ENCODE assay signal across 30 cellular contexts in the genomic region with DNA sequence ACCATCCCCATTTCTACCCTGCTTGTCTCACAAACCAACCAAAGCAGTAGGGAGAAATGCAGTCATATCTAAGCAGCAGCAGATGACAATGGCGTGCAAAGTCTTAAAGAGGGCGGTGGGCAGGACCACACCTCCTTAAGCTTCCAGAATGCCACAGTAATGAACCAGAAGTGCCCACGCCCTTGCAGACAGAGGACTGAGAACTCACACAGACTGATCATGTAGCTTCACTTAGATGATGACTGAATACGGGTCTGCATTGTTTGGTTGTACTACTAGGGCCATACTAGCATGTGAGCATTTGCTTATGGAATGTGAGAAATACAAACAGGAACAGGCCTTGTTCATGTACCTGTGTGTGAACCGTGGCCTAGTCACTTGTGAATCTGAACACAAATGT.
"Had no signal": no experiment of that assay in that cellular context is flagged by ENCODE, and none has a peak within 500 bp of the region (broad histone marks: within the 10 kb centered on the region; RNA-seq: fewer than 3 reads in every experiment).

No MANE protein-coding gene starts in this region.

- H3K4me1 ChIP-seq: adrenal gland, ascending aorta, esophagus muscularis mucosa, gastroesophageal sphincter had no signal

- H3K27ac ChIP-seq: adrenal gland, ascending aorta, esophagus muscularis mucosa, gastroesophageal sphincter had no signal

- H3K27me3 ChIP-seq: adrenal gland, ascending aorta, esophagus muscularis mucosa, gastroesophageal sphincter had no signal

- H3K4me3 ChIP-seq: adrenal gland, ascending aorta, esophagus muscularis mucosa, gastroesophageal sphincter had no signal

- H3K9me3 ChIP-seq: adrenal gland had no signal

- FAIRE-seq: colon had no signal

- H3K36me3 ChIP-seq: adrenal gland, ascending aorta, esophagus muscularis mucosa, gastroesophageal sphincter had no signal

- DNase-seq: activated CD4-positive, alpha-beta memory T cell treated with anti-CD3 and anti-CD28 coated beads for 36 hours; activated CD4-positive, alpha-beta T cell treated with anti-CD3 and anti-CD28 coated beads for 36 hours; activated CD4-positive, alpha-beta T cell treated with anti-CD3 and anti-CD28 coated beads, Interleukin-2, amount 10 ng/mL, durations not matched to agents 24 days and 14 days; activated CD4-positive, CD25-positive, alpha-beta regulatory T cell; activated CD4-positive, CD25-positive, alpha-beta regulatory T cell treated with anti-CD3 and anti-CD28 coated beads, Interleukin-2, amount 50 U/mL, for 72 hours; activated CD8-positive, alpha-beta memory T cell treated with anti-CD3 and anti-CD28 coated beads, Interleukin-2, amount 10 ng/mL, durations not matched to agents 7 days and 5 days; activated CD8-positive, alpha-beta memory T cell treated with anti-CD3 and anti-CD28 coated beads, Interleukin-2, amount 50 U/mL, for 4 hours; activated CD8-positive, alpha-beta T cell treated with anti-CD3 and anti-CD28 coated beads, Interleukin-2, amount 10 ng/mL, durations not matched to agents 7 days and 5 days; activated effector memory CD4-positive, alpha-beta T cell treated with anti-CD3 and anti-CD28 coated beads, Interleukin-2, amount 50 U/mL, for 16 hours; activated naive CD4-positive, alpha-beta T cell treated with anti-CD3 and anti-CD28 coated beads for 36 hours; activated naive CD8-positive, alpha-beta T cell treated with anti-CD3 and anti-CD28 coated beads for 36 hours; activated naive CD8-positive, alpha-beta T cell treated with anti-CD3 and anti-CD28 coated beads, Interleukin-2, amount 50 U/mL, for 24 hours; activated T-cell treated with anti-CD3 and anti-CD28 coated beads, Interleukin-2, amount 50 U/mL, for 1 hour; activated T-cell treated with anti-CD3 and anti-CD28 coated beads, Interleukin-2, amount 50 U/mL, for 48 hours; adrenal gland; amygdala; caudate nucleus; cortex of kidney; dermis blood vessel endothelial cell; effector CD4-positive, alpha-beta T cell; effector memory CD8-positive, alpha-beta T cell; erythroblast; foreskin melanocyte; T-helper 1 cell; T-helper 17 cell; T1000 had no signal

- ATAC-seq: activated CD4-positive, alpha-beta T cell treated with anti-CD3 and anti-CD28 coated beads for 36 hours; activated CD8-positive, alpha-beta memory T cell treated with anti-CD3 and anti-CD28 coated beads, Interleukin-2, amount 10 ng/mL, durations not matched to agents 7 days and 5 days; activated CD8-positive, alpha-beta T cell treated with anti-CD3 and anti-CD28 coated beads, Interleukin-2, amount 10 ng/mL, durations not matched to agents 7 days and 5 days; activated naive CD8-positive, alpha-beta T cell treated with anti-CD3 and anti-CD28 coated beads, Interleukin-2, amount 50 U/mL, for 24 hours; effector memory CD8-positive, alpha-beta T cell; gastroesophageal sphincter; T-helper 17 cell had no signal
